2 cellular contexts compared by ENCODE assay signal in genomic region chr4:122368786-122369185, GRCh38. TPM values are rescaled to one million over a fixed set of nuclear protein-coding genes. Genes with fewer than 3 reads are reported as not detected.
"Had no signal": no experiment of that assay in that cellular context is flagged by ENCODE, and none has a peak within 500 bp of the region (broad histone marks: within the 10 kb centered on the region; RNA-seq: fewer than 3 reads in every experiment).

No MANE protein-coding gene starts in this region.

RNA-seq across cellular contexts. Expression of gene ADAD1, which starts 10.0 kb away (rescaled TPM):
- total RNA-seq: G401, GM12878 had no signal
- polyA plus RNA-seq: GM12878 had no signal
